Comparison of ENCODE assay signal across 41 cellular contexts in genomic region chr2:203841654-203842053, GRCh38. TPM values are rescaled to one million over a fixed set of nuclear protein-coding genes. Genes with fewer than 3 reads are reported as not detected.
"Had no signal": no experiment of that assay in that cellular context is flagged by ENCODE, and none has a peak within 500 bp of the region (broad histone marks: within the 10 kb centered on the region; RNA-seq: fewer than 3 reads in every experiment).

No MANE protein-coding gene starts in this region.

- H3K36me3 Mint-ChIP-seq: activated naive CD4-positive, alpha-beta T cell treated with anti-CD3 and anti-CD28 coated beads, Interleukin-2, amount 10 ng/mL, durations not matched to agents 7 days and 5 days; activated naive CD4-positive, alpha-beta T cell treated with anti-CD3 and anti-CD28 coated beads, Interleukin-2, amount 50 U/mL, for 72 hours; activated naive CD8-positive, alpha-beta T cell; activated naive CD8-positive, alpha-beta T cell treated with anti-CD3 and anti-CD28 coated beads for 36 hours; activated naive CD8-positive, alpha-beta T cell treated with anti-CD3 and anti-CD28 coated beads, Interleukin-2, amount 10 ng/mL, durations not matched to agents 7 days and 5 days; brain had no signal

- H3K4me3 Mint-ChIP-seq: activated naive CD4-positive, alpha-beta T cell treated with anti-CD3 and anti-CD28 coated beads for 36 hours; activated naive CD4-positive, alpha-beta T cell treated with anti-CD3 and anti-CD28 coated beads, Interleukin-2, amount 10 ng/mL, durations not matched to agents 7 days and 5 days; activated naive CD4-positive, alpha-beta T cell treated with anti-CD3 and anti-CD28 coated beads, Interleukin-2, amount 50 U/mL, for 24 hours; activated naive CD8-positive, alpha-beta T cell; activated naive CD8-positive, alpha-beta T cell treated with anti-CD3 and anti-CD28 coated beads for 36 hours; activated naive CD8-positive, alpha-beta T cell treated with anti-CD3 and anti-CD28 coated beads, Interleukin-2, amount 10 ng/mL, durations not matched to agents 7 days and 5 days; activated T-cell treated with anti-CD3 and anti-CD28 coated beads, Interleukin-2, amount 50 U/mL, for 24 hours; activated T-cell treated with anti-CD3 and anti-CD28 coated beads, Interleukin-2, amount 50 U/mL, for 4 hours; activated T-helper 1 cell treated with anti-CD3 and anti-CD28 coated beads, Interleukin-12 subunit alpha, Interleukin-12 subunit beta, Interleukin-2, Interleukin-4 antibody, amounts not matched to agents 30 ng/mL and 10 ng/mL and 1 ng/mL, durations not matched to agents 14 hours and 24 hours and 36 hours; brain; central memory CD8-positive, alpha-beta T cell had no signal

- FAIRE-seq: astrocyte, bronchial epithelial cell had no signal

- H3K36me3 ChIP-seq: adrenal gland, ascending aorta, brain microvascular endothelial cell, breast epithelium, cardiac muscle cell had no signal

- H3K27me3 Mint-ChIP-seq: activated naive CD4-positive, alpha-beta T cell treated with anti-CD3 and anti-CD28 coated beads, Interleukin-2, amount 50 U/mL, for 24 hours; activated naive CD8-positive, alpha-beta T cell; activated naive CD8-positive, alpha-beta T cell treated with anti-CD3 and anti-CD28 coated beads, Interleukin-2, amount 10 ng/mL, durations not matched to agents 7 days and 5 days; activated T-cell treated with anti-CD3 and anti-CD28 coated beads, Interleukin-2, amount 50 U/mL, for 24 hours; central memory CD8-positive, alpha-beta T cell had no signal

- DNase-seq: activated effector memory CD4-positive, alpha-beta T cell treated with anti-CD3 and anti-CD28 coated beads, Interleukin-2, amount 50 U/mL, for 16 hours; activated effector memory CD4-positive, alpha-beta T cell treated with Interleukin-2 at 50 U/mL for 16 hours; activated gamma-delta T cell; activated gamma-delta T cell treated with Interleukin-2 at 50 U/mL for 16 hours; activated naive CD4-positive, alpha-beta T cell; activated naive CD4-positive, alpha-beta T cell treated with anti-CD3 and anti-CD28 coated beads for 36 hours; activated naive CD4-positive, alpha-beta T cell treated with anti-CD3 and anti-CD28 coated beads, Interleukin-2, amount 10 ng/mL, durations not matched to agents 7 days and 5 days; activated naive CD4-positive, alpha-beta T cell treated with anti-CD3 and anti-CD28 coated beads, Interleukin-2, amount 50 U/mL, for 16 hours; activated naive CD4-positive, alpha-beta T cell treated with Interleukin-2 at 50 U/mL for 16 hours; activated naive CD8-positive, alpha-beta T cell treated with anti-CD3 and anti-CD28 coated beads for 36 hours; activated naive CD8-positive, alpha-beta T cell treated with anti-CD3 and anti-CD28 coated beads, Interleukin-2, amount 10 ng/mL, durations not matched to agents 7 days and 5 days; activated T-cell treated with anti-CD3 and anti-CD28 coated beads for 4 hours; activated T-cell treated with anti-CD3 and anti-CD28 coated beads, Interleukin-2, amount 50 U/mL, for 1 hour; activated T-cell treated with anti-CD3 and anti-CD28 coated beads, Interleukin-2, amount 50 U/mL, for 24 hours; activated T-cell treated with anti-CD3 and anti-CD28 coated beads, Interleukin-2, amount 50 U/mL, for 4 hours; activated T-cell treated with anti-CD3 and anti-CD28 coated beads, Interleukin-2, amount 50 U/mL, for 48 hours; activated T-cell treated with anti-CD3 and anti-CD28 coated beads, Interleukin-2, amount 50 U/mL, for 72 hours; adrenal gland; amniotic stem cell; amygdala; anterior cingulate cortex; aorta; brain microvascular endothelial cell; caudate nucleus; central memory CD4-positive, alpha-beta T cell; cerebellar nuclear complex had no signal

- H3K4me1 Mint-ChIP-seq: activated naive CD4-positive, alpha-beta T cell treated with anti-CD3 and anti-CD28 coated beads, Interleukin-2, amount 50 U/mL, for 24 hours; brain; central memory CD8-positive, alpha-beta T cell had no signal

- H3K4me3 ChIP-seq: adrenal gland, ascending aorta, breast epithelium, cardiac muscle cell had no signal

- H3K4me1 ChIP-seq: adrenal gland, ascending aorta, breast epithelium had no signal

- H3K27me3 ChIP-seq: adrenal gland, ascending aorta, brain microvascular endothelial cell, breast epithelium, cardiac muscle cell had no signal

- H3K9me3 Mint-ChIP-seq: activated naive CD4-positive, alpha-beta T cell treated with anti-CD3 and anti-CD28 coated beads for 36 hours; activated naive CD4-positive, alpha-beta T cell treated with anti-CD3 and anti-CD28 coated beads, Interleukin-2, amount 10 ng/mL, durations not matched to agents 7 days and 5 days; activated naive CD4-positive, alpha-beta T cell treated with anti-CD3 and anti-CD28 coated beads, Interleukin-2, amount 50 U/mL, for 24 hours; activated naive CD8-positive, alpha-beta T cell treated with anti-CD3 and anti-CD28 coated beads for 36 hours; activated naive CD8-positive, alpha-beta T cell treated with anti-CD3 and anti-CD28 coated beads, Interleukin-2, amount 10 ng/mL, durations not matched to agents 7 days and 5 days; activated T-cell treated with anti-CD3 and anti-CD28 coated beads, Interleukin-2, amount 50 U/mL, for 24 hours; activated T-cell treated with anti-CD3 and anti-CD28 coated beads, Interleukin-2, amount 50 U/mL, for 4 hours; activated T-cell treated with anti-CD3 and anti-CD28 coated beads, Interleukin-2, amount 50 U/mL, for 72 hours; activated T-helper 1 cell treated with anti-CD3 and anti-CD28 coated beads, Interleukin-12 subunit alpha, Interleukin-12 subunit beta, Interleukin-2, Interleukin-4 antibody, amounts not matched to agents 30 ng/mL and 10 ng/mL and 1 ng/mL, durations not matched to agents 14 hours and 24 hours and 36 hours; activated T-helper 2 cell treated with anti-CD3 and anti-CD28 coated beads, Interferon-gamma antibody, Interleukin-2, Interleukin-4, amounts not matched to agents 10 μg/mL and 5 μg/mL and 100 μg/mL, durations not matched to agents 14 hours and 24 hours and 36 hours; brain; central memory CD8-positive, alpha-beta T cell had no signal

- H3K9me3 ChIP-seq: adrenal gland, ascending aorta, breast epithelium had no signal

- H3K27ac Mint-ChIP-seq: activated naive CD4-positive, alpha-beta T cell treated with anti-CD3 and anti-CD28 coated beads for 36 hours; activated naive CD4-positive, alpha-beta T cell treated with anti-CD3 and anti-CD28 coated beads, Interleukin-2, amount 10 ng/mL, durations not matched to agents 7 days and 5 days; activated naive CD4-positive, alpha-beta T cell treated with anti-CD3 and anti-CD28 coated beads, Interleukin-2, amount 50 U/mL, for 24 hours; activated naive CD4-positive, alpha-beta T cell treated with anti-CD3 and anti-CD28 coated beads, Interleukin-2, amount 50 U/mL, for 72 hours; activated naive CD8-positive, alpha-beta T cell; activated naive CD8-positive, alpha-beta T cell treated with anti-CD3 and anti-CD28 coated beads for 36 hours; activated naive CD8-positive, alpha-beta T cell treated with anti-CD3 and anti-CD28 coated beads, Interleukin-2, amount 10 ng/mL, durations not matched to agents 7 days and 5 days; activated T-helper 1 cell treated with anti-CD3 and anti-CD28 coated beads, Interleukin-12 subunit alpha, Interleukin-12 subunit beta, Interleukin-2, Interleukin-4 antibody, amounts not matched to agents 30 ng/mL and 10 ng/mL and 1 ng/mL, durations not matched to agents 14 hours and 24 hours and 36 hours; activated T-helper 2 cell treated with anti-CD3 and anti-CD28 coated beads, Interferon-gamma antibody, Interleukin-2, Interleukin-4, amounts not matched to agents 10 μg/mL and 5 μg/mL and 100 μg/mL, durations not matched to agents 14 hours and 24 hours and 36 hours; brain had no signal

- H3K27ac ChIP-seq: adrenal gland, ascending aorta, brain microvascular endothelial cell, breast epithelium, cardiac muscle cell had no signal

RNA-seq across cellular contexts. Expression of gene CTLA4, which starts 25.9 kb away (rescaled TPM):
- total RNA-seq: ascending aorta, astrocyte, bronchial epithelial cell, cardiac muscle cell, cardiac septum, cerebellum, chondrocyte had no signal
- polyA plus RNA-seq: aorta, cardiac muscle cell had no signal
